Comparison of ENCODE assay signal across 1 cellular context in the genomic region with DNA sequence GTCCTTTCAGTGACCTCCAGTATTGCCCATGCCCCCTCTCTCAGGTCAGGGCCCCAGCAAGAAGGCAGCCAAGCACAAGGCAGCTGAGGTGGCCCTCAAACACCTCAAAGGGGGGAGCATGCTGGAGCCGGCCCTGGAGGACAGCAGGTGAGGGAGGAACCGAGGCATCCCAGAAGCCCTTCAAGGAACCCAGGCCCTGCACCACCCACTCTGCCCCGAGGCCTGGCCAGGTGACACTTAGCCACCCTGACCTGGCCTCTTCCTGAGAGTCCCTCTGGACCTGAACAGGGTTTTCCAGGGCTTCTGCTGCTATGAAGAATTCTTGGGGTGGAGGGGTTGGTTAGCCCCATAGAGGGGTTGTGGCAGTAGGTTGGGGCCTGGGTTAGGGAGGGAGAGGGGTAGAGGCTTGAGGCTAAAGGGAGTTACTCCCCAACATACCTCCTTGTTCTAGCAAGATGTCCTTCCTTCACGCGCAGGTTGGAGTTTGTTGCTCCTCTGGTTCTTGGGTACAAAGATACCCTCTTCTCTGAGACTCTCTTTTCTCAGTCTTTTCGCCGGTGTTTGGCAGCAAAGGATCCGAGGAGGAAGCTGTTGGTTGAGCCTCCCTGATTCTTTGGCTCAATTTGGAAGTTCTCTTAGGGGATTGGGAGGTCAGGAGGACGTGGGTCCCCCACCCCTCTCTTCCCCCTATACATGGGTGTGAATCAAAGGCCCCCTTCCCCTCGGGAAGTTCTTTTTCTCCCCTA.
TF ChIP-seq lines count a peak whose summit lies in the region.

No MANE protein-coding gene starts in this region.

TF ChIP-seq in endothelial cell of umbilical vein, 7 proteins besides CTCF, POLR2A, EP300 and RAD21:
- TF ChIP-seq MYC (IDR thresholded peaks at IDR 0.05; ENCODE audit: low read depth, low read length) (no peak), JUN (IDR thresholded peaks at IDR 0.05; ENCODE audit: borderline replicate concordance, insufficient read depth, insufficient read length, low read depth) (no peak), POLR2AphosphoS5 (IDR thresholded peaks at IDR 0.05; ENCODE audit: insufficient read depth, low read depth, low read length) (no peak), EZH2 (IDR thresholded peaks at IDR 0.05; ENCODE audit: borderline replicate concordance, low read depth, low read length, severe bottlenecking) (no peak), FOS (IDR thresholded peaks at IDR 0.05; ENCODE audit: borderline replicate concordance, insufficient read depth, low read length) (no peak), GATA2 (IDR thresholded peaks at IDR 0.05; ENCODE audit: insufficient read depth, insufficient read length, low read depth, low read length) (no peak)
- TF ChIP-seq, protein P1, sequence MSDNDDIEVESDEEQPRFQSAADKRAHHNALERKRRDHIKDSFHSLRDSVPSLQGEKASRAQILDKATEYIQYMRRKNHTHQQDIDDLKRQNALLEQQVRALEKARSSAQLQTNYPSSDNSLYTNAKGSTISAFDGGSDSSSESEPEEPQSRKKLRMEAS (IDR thresholded peaks at IDR 0.05; ENCODE audit: insufficient read depth, insufficient read length) = no peak
